ENCODE assay signal across 7 cellular contexts in the genomic region with DNA sequence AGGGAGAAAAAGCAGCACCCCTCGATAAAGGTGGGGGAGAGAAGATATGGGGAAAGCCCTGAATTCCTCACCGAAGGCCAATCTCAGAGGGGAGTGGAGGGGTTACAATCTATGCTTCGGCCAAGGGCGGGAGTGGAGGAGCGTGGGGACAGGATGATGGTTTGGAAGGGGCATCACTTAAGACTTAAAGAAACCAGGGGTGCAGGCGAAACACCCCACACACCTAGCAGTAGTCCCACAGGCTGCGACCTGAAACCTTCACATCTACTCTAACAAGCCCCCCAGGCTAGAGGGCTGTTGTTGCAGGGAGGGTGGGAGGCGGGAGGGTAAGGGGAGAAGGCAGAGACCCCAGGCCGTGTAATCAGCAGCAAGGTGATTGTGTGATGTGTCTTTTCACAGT. TPM values are rescaled to one million over a fixed set of nuclear protein-coding genes. Genes with fewer than 3 reads are reported as not detected.
DNase-seq lines count a peak whose midpoint lies in the region; ATAC-seq and TF ChIP-seq lines count a peak whose summit lies in the region.
"Not testable (repeated sequence)": the region's sequence is repeated elsewhere in the genome, so short reads cannot be mapped to it uniquely, and the experiment has no call there.

No MANE protein-coding gene starts in this region.

- intact Hi-C loops in Calu3 (cut with micrococcal nuclease; ENCODE audit: unreplicated experiment); activated B cell treated with CpG ODN at 0.5 μM for 24 hours (cut with micrococcal nuclease): not testable (repeated sequence)

- not testable (repeated sequence) for H3K4me1 ChIP-seq in endodermal cell (ENCODE audit: control insufficient read depth, insufficient read depth, low read length)
- peaks cover 0 to 19% of the 10 kb centered on the region in 2 donors for H3K4me1 ChIP-seq in right atrium auricular region

- H3K27ac Mint-ChIP-seq in Calu3 (ENCODE audit: unreplicated experiment) (peak overlapping the region; percentile 6), activated B cell treated with CpG ODN at 0.5 μM for 24 hours (peak overlapping the region; percentile 6), endodermal cell (peak overlapping the region; percentile 33)
- H3K27ac Mint-ChIP-seq in naive thymus-derived CD8-positive, alpha-beta T cell = peak overlapping the region in 6 of 10 donors; percentile 27 to 85 (median 60)
- H3K27ac Mint-ChIP-seq in stimulated activated naive CD8-positive, alpha-beta T cell treated with anti-CD3 and anti-CD28 coated beads, Interleukin-15, Interleukin-2, amounts not matched to agents 100 ng/mL and 50 ng/mL, for 24 hours = peak overlapping the region; percentile 6

- H3K36me3 ChIP-seq in endodermal cell (ENCODE audit: control insufficient read depth, insufficient read depth, low read length) (peaks cover 33% of the 10 kb centered on the region), right atrium auricular region (peaks cover 19% of the 10 kb centered on the region)

- not testable (repeated sequence) for ATAC-seq in activated B cell treated with CpG ODN at 0.5 μM for 24 hours (ENCODE audit: low read depth); naive thymus-derived CD8-positive, alpha-beta T cell

- not testable (repeated sequence) for H3K9me3 ChIP-seq in endodermal cell (ENCODE audit: control insufficient read depth, low read length); right atrium auricular region

- 90 to 100% methylated on average over 5 to 8 of the region's 9 CpGs for WGBS in endodermal cell (ENCODE audit: insufficient coverage in 1 of 2, insufficient read length in 1 of 2), 2 experiments

- not testable (repeated sequence) for DNase-seq in Calu3; activated B cell treated with CpG ODN at 0.5 μM for 24 hours; endodermal cell; right atrium auricular region (ENCODE audit: low spot score); naive thymus-derived CD8-positive, alpha-beta T cell
- peak; percentile 50 for DNase-seq in activated effector memory CD4-positive, alpha-beta T cell treated with anti-CD3 and anti-CD28 coated beads, Interleukin-2, amount 50 U/mL, for 16 hours

- H3K4me3 ChIP-seq in endodermal cell (ENCODE audit: low read length); right atrium auricular region: not testable (repeated sequence)

- not testable (repeated sequence) for H3K27me3 ChIP-seq in endodermal cell (ENCODE audit: control insufficient read depth, insufficient read depth, low read length, poor library complexity, severe bottlenecking); right atrium auricular region

- POLR2A ChIA-PET in activated B cell treated with CpG ODN at 0.5 μM for 24 hours (lab: Charles Lee); naive thymus-derived CD8-positive, alpha-beta T cell (lab: Charles Lee): not testable (repeated sequence)

- CTCF ChIA-PET in Calu3 (lab: Charles Lee) = interaction anchor here (1.0 kb wide), 1 partner anchor 10 kb away, joined by 4 read pairs; no protein-coding TSS in a partner anchor
- CTCF ChIA-PET in activated B cell treated with CpG ODN at 0.5 μM for 24 hours (lab: Charles Lee) = interaction anchor here (4.4 to 5.1 kb wide), 2 partner anchors 11 to 102 kb away, joined by 49 to 67 read pairs; no protein-coding TSS in a partner anchor

- H3K36me3 Mint-ChIP-seq in Calu3 (ENCODE audit: insufficient read depth, unreplicated experiment) (peaks cover 60% of the 10 kb centered on the region), activated B cell treated with CpG ODN at 0.5 μM for 24 hours (ENCODE audit: low read depth) (peaks cover 28% of the 10 kb centered on the region), endodermal cell (ENCODE audit: low read depth) (peaks cover 21% of the 10 kb centered on the region)
- peaks cover 0 to 34% (median 0%) of the 10 kb centered on the region in 3 donors for H3K36me3 Mint-ChIP-seq in naive thymus-derived CD8-positive, alpha-beta T cell
- peaks cover 24% of the 10 kb centered on the region for H3K36me3 Mint-ChIP-seq in stimulated activated naive CD8-positive, alpha-beta T cell treated with anti-CD3 and anti-CD28 coated beads, Interleukin-15, Interleukin-2, amounts not matched to agents 100 ng/mL and 50 ng/mL, for 24 hours (ENCODE audit: low read depth)

- BruUV-seq in Calu3 (replicated peaks; lab: Mats Ljungman, UMichigan) = not testable (repeated sequence)

- not testable (repeated sequence) for H3K9me3 Mint-ChIP-seq in Calu3 (ENCODE audit: low read depth, unreplicated experiment); activated B cell treated with CpG ODN at 0.5 μM for 24 hours; endodermal cell; naive thymus-derived CD8-positive, alpha-beta T cell; stimulated activated naive CD8-positive, alpha-beta T cell treated with anti-CD3 and anti-CD28 coated beads, Interleukin-15, Interleukin-2, amounts not matched to agents 100 ng/mL and 50 ng/mL, for 24 hours

- H3K4me1 Mint-ChIP-seq in Calu3 (ENCODE audit: low read depth, unreplicated experiment) (peaks cover 16% of the 10 kb centered on the region), activated B cell treated with CpG ODN at 0.5 μM for 24 hours (peaks cover 14% of the 10 kb centered on the region), endodermal cell (peaks cover 22% of the 10 kb centered on the region)
- H3K4me1 Mint-ChIP-seq in naive thymus-derived CD8-positive, alpha-beta T cell = peaks cover 17 to 25% (median 19%) of the 10 kb centered on the region in 4 donors
- H3K4me1 Mint-ChIP-seq in stimulated activated naive CD8-positive, alpha-beta T cell treated with anti-CD3 and anti-CD28 coated beads, Interleukin-15, Interleukin-2, amounts not matched to agents 100 ng/mL and 50 ng/mL, for 24 hours (ENCODE audit: low read depth) = peaks cover 17% of the 10 kb centered on the region

- H3K4me3 Mint-ChIP-seq in Calu3 (ENCODE audit: low read depth, unreplicated experiment); activated B cell treated with CpG ODN at 0.5 μM for 24 hours; endodermal cell; naive thymus-derived CD8-positive, alpha-beta T cell; stimulated activated naive CD8-positive, alpha-beta T cell treated with anti-CD3 and anti-CD28 coated beads, Interleukin-15, Interleukin-2, amounts not matched to agents 100 ng/mL and 50 ng/mL, for 24 hours: not testable (repeated sequence)

- H3K9ac ChIP-seq in endodermal cell (ENCODE audit: extremely low read depth, low read length, poor library complexity, severe bottlenecking) = not testable (repeated sequence)

- not testable (repeated sequence) for TF ChIP-seq CTCF in Calu3 (IDR thresholded peaks at IDR 0.05; ENCODE audit: unreplicated experiment); activated B cell treated with CpG ODN at 0.5 μM for 24 hours (IDR thresholded peaks at IDR 0.05); endodermal cell (conservative IDR thresholded peaks at IDR 0.05); right atrium auricular region (IDR thresholded peaks at IDR 0.05)

- H3K27ac ChIP-seq in endodermal cell (ENCODE audit: low read depth, low read length) = not testable (repeated sequence)
- H3K27ac ChIP-seq in right atrium auricular region = peak overlapping the region; percentile 17 to 31

- H3K27me3 Mint-ChIP-seq in Calu3 (ENCODE audit: unreplicated experiment); activated B cell treated with CpG ODN at 0.5 μM for 24 hours; endodermal cell (ENCODE audit: insufficient read depth); naive thymus-derived CD8-positive, alpha-beta T cell; stimulated activated naive CD8-positive, alpha-beta T cell treated with anti-CD3 and anti-CD28 coated beads, Interleukin-15, Interleukin-2, amounts not matched to agents 100 ng/mL and 50 ng/mL, for 24 hours: not testable (repeated sequence)

RNA-seq across cellular contexts. Expression of a gene that starts 30.9 kb away (rescaled TPM):
- 212 TPM in 2 replicates for total RNA-seq in Calu3 (2022)
- total RNA-seq in activated B cell treated with CpG ODN at 0.5 μM for 24 hours = 147 and 166 TPM in 2 replicates
- 100 to 1,000 TPM; 165 to 168 TPM for total RNA-seq in endodermal cell
- 148 TPM for polyA plus RNA-seq in endodermal cell (2013, experiment 1 of 2)
- 147 TPM for polyA plus RNA-seq in endodermal cell (2013, experiment 2 of 2)
- total RNA-seq in right atrium auricular region = 10 to 100 TPM; 61.2 to 70.2 TPM
- total RNA-seq in naive thymus-derived CD8-positive, alpha-beta T cell = 100 to 1,000 TPM; 154 to 165 TPM
- 100 to 1,000 TPM; 141 to 155 (median 148) TPM for polyA plus RNA-seq in naive thymus-derived CD8-positive, alpha-beta T cell

Comparison
In these comparisons a context has a peak if more than half of its experiments do, and no peak if none do; other contexts are left out.
1. H3K27ac Mint-ChIP-seq: peak in every context shown above with its lines; median percentile 60 in naive thymus-derived CD8-positive, alpha-beta T cell; 33 in endodermal cell; 6 in Calu3; 6 in activated B cell treated with CpG ODN at 0.5 μM for 24 hours; 6 in stimulated activated naive CD8-positive, alpha-beta T cell treated with anti-CD3 and anti-CD28 coated beads, Interleukin-15, Interleukin-2, amounts not matched to agents 100 ng/mL and 50 ng/mL, for 24 hours.